ENCODE assay signal across 7 cellular contexts in genomic region chr9:127388037-127388855, GRCh38. TPM values are rescaled to one million over a fixed set of nuclear protein-coding genes. Genes with fewer than 3 reads are reported as not detected.
DNase-seq lines count a peak whose midpoint lies in the region; ATAC-seq and TF ChIP-seq lines count a peak whose summit lies in the region.

No MANE protein-coding gene starts in this region.

- TF ChIP-seq CTCF in adrenal gland (IDR thresholded peaks at IDR 0.05) = no peak

- peak overlapping the region; percentile 64 to 86 (median 79) for H3K27ac ChIP-seq in adrenal gland

- H3K9me3 ChIP-seq in adrenal gland (replicated peaks in 1 of 3) = no peaks in the 10 kb centered on the region

- intact Hi-C loops in adrenal gland (cut with DNase I) = no loop called here

- peaks cover 12 to 23% of the 10 kb centered on the region in 2 donors for H3K4me1 ChIP-seq in adrenal gland (replicated peaks in 1 of 2)

- TF ChIP-seq POLR2A in adrenal gland (IDR thresholded peaks at IDR 0.05) = peak in 1 of 2 donors; percentile 52

- no peak overlapping the region for H3K4me3 ChIP-seq in adrenal gland

- ATAC-seq in GM19025 (IDR thresholded peaks at IDR 0.05; ENCODE audit: low read depth, unreplicated experiment) = peak; percentile 71
- ATAC-seq in HG03196 (IDR thresholded peaks at IDR 0.05; ENCODE audit: unreplicated experiment) = peak; percentile 73

- peak; percentile 99 for DNase-seq in SW480 (ENCODE audit: low spot score)
- DNase-seq in adrenal gland = peak in 6 of 7 donors; percentile 77 to 88 (median 83)
- peak; percentile 92 for DNase-seq in left kidney (ENCODE audit: low read depth, low spot score)
- peak; percentile 40 for DNase-seq in stimulated activated CD8-positive, alpha-beta memory T cell treated with anti-CD3 and anti-CD28 coated beads, Interleukin-15, amount 100 ng/mL, for 24 hours (ENCODE audit: low read depth)
- DNase-seq in DMS114 treated with DMSO at 0.1 percent for 48 hours (lab: John Stamatoyannopoulos, UW; ENCODE audit: unreplicated experiment) = no peak

- peaks cover 0 to 4% of the 10 kb centered on the region in 2 donors for H3K36me3 ChIP-seq in adrenal gland (replicated peaks in 1 of 2)

- WGBS in adrenal gland, 4 donors = 32 to 34% (median 33%) methylated on average over 10 of the region's 10 CpGs

- H3K27me3 ChIP-seq in adrenal gland = no peaks in the 10 kb centered on the region

RNA-seq across cellular contexts. Expression of gene SLC2A8, which starts 8.7 kb away (rescaled TPM):
- 100 to 1,000 TPM in 1 of 8 donors, 10 to 100 TPM in 7; 35.2 to 121 (median 68.6) TPM for total RNA-seq in adrenal gland
- polyA plus RNA-seq in adrenal gland = 10 to 100 TPM; 17.1 to 66.6 (median 54.1) TPM

RNA-seq across cellular contexts. Expression of gene ZNF79, which starts 35.9 kb away (rescaled TPM):
- 10 to 100 TPM in 7 of 8 donors, 1 to 10 TPM in 1; 9.6 to 16.5 (median 12.0) TPM for total RNA-seq in adrenal gland
- 1 to 10 TPM; 5.5 to 7.5 (median 6.8) TPM for polyA plus RNA-seq in adrenal gland
